9 cellular contexts compared by ENCODE assay signal in genomic region chr5:32916648-32917047, GRCh38.
DNase-seq lines count a peak whose midpoint lies in the region; FAIRE-seq and TF ChIP-seq lines count a peak whose summit lies in the region.
"Had no signal": no experiment of that assay in that cellular context is flagged by ENCODE, and none has a peak within 500 bp of the region (broad histone marks: within the 10 kb centered on the region; RNA-seq: fewer than 3 reads in every experiment).

No MANE protein-coding gene starts in this region.

- H3K4me1 ChIP-seq in esophagus muscularis mucosa: no peaks in the 10 kb centered on the region

- no peaks in the 10 kb centered on the region for H3K36me3 ChIP-seq in GM06990 (ENCODE audit: control insufficient read depth, insufficient read depth, low read length)
- no peaks in the 10 kb centered on the region for H3K36me3 ChIP-seq in esophagus muscularis mucosa

- no peak overlapping the region for H3K27ac ChIP-seq in esophagus muscularis mucosa (replicated peaks in 1 of 4)

- H3K36me3 Mint-ChIP-seq in nephron progenitor cell (ENCODE audit: low read depth): no peaks in the 10 kb centered on the region

- no peak for TF ChIP-seq POLR2A in esophagus muscularis mucosa (IDR thresholded peaks at IDR 0.05; ENCODE audit: low read depth)
- TF ChIP-seq POLR2A in GM12891 (IDR thresholded peaks at IDR 0.05; ENCODE audit: low read depth, low read length): no peak

- DNase-seq in GM06990 (ENCODE audit: extremely low read depth, insufficient read length): no peak
- peak; percentile 35 for DNase-seq in LNCaP clone FGC (ENCODE audit: low read depth)
- DNase-seq in choroid plexus epithelial cell (ENCODE audit: low read depth): peak; percentile 67
- peak; percentile 4 for DNase-seq in nephron progenitor cell
- no peak for DNase-seq in anterior cingulate cortex (lab: John Stamatoyannopoulos, UW)
- no peak for DNase-seq in esophagus muscularis mucosa (ENCODE audit: extremely low spot score)
- no peak for DNase-seq in foreskin melanocyte
- DNase-seq in GM12891 (ENCODE audit: insufficient read length, low spot score): no peak

- H3K4me3 ChIP-seq in GM06990 (replicated peaks; ENCODE audit: low read depth, low read length) (no peak overlapping the region), LNCaP clone FGC (ENCODE audit: low read depth, low read length) (no peak overlapping the region), choroid plexus epithelial cell (ENCODE audit: low read depth, low read length) (no peak overlapping the region), esophagus muscularis mucosa (no peak overlapping the region)

- no peaks in the 10 kb centered on the region for H3K9me3 ChIP-seq in esophagus muscularis mucosa

- H3K27ac Mint-ChIP-seq in nephron progenitor cell: no peak overlapping the region

- H3K27me3 Mint-ChIP-seq in nephron progenitor cell (ENCODE audit: low read depth, poor library complexity): peaks cover 4% of the 10 kb centered on the region
- H3K27me3 Mint-ChIP-seq: central memory CD8-positive, alpha-beta T cell had no signal

- 62% methylated on average over 1 of the region's 1 CpG for WGBS in esophagus muscularis mucosa

- intact Hi-C loops in esophagus muscularis mucosa (cut with DNase I): no loop called here

- H3K9me3 Mint-ChIP-seq in nephron progenitor cell: no peaks in the 10 kb centered on the region

- H3K4me3 Mint-ChIP-seq in nephron progenitor cell: no peak overlapping the region
- H3K4me3 Mint-ChIP-seq: central memory CD8-positive, alpha-beta T cell had no signal

- no peaks in the 10 kb centered on the region for H3K4me1 Mint-ChIP-seq in nephron progenitor cell
- H3K4me1 Mint-ChIP-seq: central memory CD8-positive, alpha-beta T cell had no signal

- no peak for TF ChIP-seq EP300 in esophagus muscularis mucosa (IDR thresholded peaks at IDR 0.05)

- H3K27me3 ChIP-seq in GM06990 (replicated peaks; ENCODE audit: control insufficient read depth, insufficient read depth, low read length) (no peaks in the 10 kb centered on the region), esophagus muscularis mucosa (no peaks in the 10 kb centered on the region)

- no peak for FAIRE-seq in GM12891 (lab: Jason Lieb, UNC)

- peak; percentile 34 for TF ChIP-seq CTCF in GM06990 (IDR thresholded peaks at IDR 0.05; ENCODE audit: insufficient read depth, low read length, poor library complexity, severe bottlenecking)
- peak; percentile 97 for TF ChIP-seq CTCF in LNCaP clone FGC (IDR thresholded peaks at IDR 0.05; ENCODE audit: control insufficient read depth, extremely low read depth, insufficient read depth)
- TF ChIP-seq CTCF in choroid plexus epithelial cell (conservative IDR thresholded peaks at IDR 0.05; ENCODE audit: low read depth, low read length): peak; percentile 79
- peak; percentile 35 for TF ChIP-seq CTCF in nephron progenitor cell (IDR thresholded peaks at IDR 0.05)
- peak in 1 of 3 experiments; percentile 35 for TF ChIP-seq CTCF in esophagus muscularis mucosa (IDR thresholded peaks at IDR 0.05)

TF ChIP-seq in GM12891, 5 proteins besides CTCF, POLR2A, EP300 and RAD21:
- no peak for TF ChIP-seq POLR2AphosphoS5 (IDR thresholded peaks at IDR 0.05; ENCODE audit: low read depth, low read length)
- no peak for TF ChIP-seq SPI1 (IDR thresholded peaks at IDR 0.05; ENCODE audit: low read depth, low read length)
- TF ChIP-seq PAX5 (IDR thresholded peaks at IDR 0.05; ENCODE audit: insufficient read depth, low read length, severe bottlenecking): no peak
- no peak for TF ChIP-seq TAF1 (IDR thresholded peaks at IDR 0.05; ENCODE audit: low read depth, low read length)
- no peak for TF ChIP-seq POU2F2 (IDR thresholded peaks at IDR 0.05; ENCODE audit: low read depth, low read length)

Comparison
In these comparisons a context has a peak if more than half of its experiments do, and no peak if none do; other contexts are left out.
1. DNase-seq: peak in LNCaP clone FGC (single experiment), choroid plexus epithelial cell (single experiment) and nephron progenitor cell (single experiment); none in GM06990 (single experiment), anterior cingulate cortex (0 of 58), esophagus muscularis mucosa (single experiment), foreskin melanocyte (single experiment) and GM12891 (single experiment).